ENCODE assay signal across 23 cellular contexts in genomic region chr2:238521870-238522269, GRCh38.
DNase-seq lines count a peak whose midpoint lies in the region; ATAC-seq, FAIRE-seq and TF ChIP-seq lines count a peak whose summit lies in the region.
"Had no signal": no experiment of that assay in that cellular context is flagged by ENCODE, and none has a peak within 500 bp of the region (broad histone marks: within the 10 kb centered on the region; RNA-seq: fewer than 3 reads in every experiment).

No MANE protein-coding gene starts in this region.

- 94% methylated on average over 7 of the region's 8 CpGs for WGBS in HepG2 (ENCODE audit: low lambda C conversion rate)

- H4K20me1 ChIP-seq in HepG2 (ENCODE audit: insufficient read depth, low read length), result no peaks in the 10 kb centered on the region

- H3K27me3 ChIP-seq in HepG2 (ENCODE audit: control insufficient read depth in 1 of 2, insufficient read depth in 2 of 2, low read length in 2 of 2), result no peaks in the 10 kb centered on the region

- no peaks in the 10 kb centered on the region for H3K36me3 ChIP-seq in HepG2 (replicated peaks in 1 of 2; ENCODE audit: control insufficient read depth in 1 of 2, insufficient read depth in 2 of 2, low read length in 2 of 2)

- no peak overlapping the region for H3K4me3 Mint-ChIP-seq in CD14-positive monocyte
- H3K4me3 Mint-ChIP-seq: CD8-positive, alpha-beta memory T cell; H9; T-cell; T-helper 2 cell treated with Interferon-gamma antibody and Interleukin-4, amounts not matched to agents 5 μg/mL and 100 μg/mL, for 36 hours had no signal

- no TSS peak for BruUV-seq in HepG2 (replicated peaks; lab: Mats Ljungman, UMichigan)

- H3K9ac ChIP-seq in HepG2 (ENCODE audit: insufficient read depth, low read depth, low read length), result no peak overlapping the region

- H3K27ac Mint-ChIP-seq in CD14-positive monocyte, result no peak overlapping the region
- H3K27ac Mint-ChIP-seq: CD8-positive, alpha-beta memory T cell; H9; T-cell; T-helper 2 cell treated with Interferon-gamma antibody and Interleukin-4, amounts not matched to agents 5 μg/mL and 100 μg/mL, for 36 hours had no signal

- peaks cover 0 to 3% (median 2%) of the 10 kb centered on the region in 3 donors for H3K27me3 Mint-ChIP-seq in CD14-positive monocyte (ENCODE audit: low read depth in 3 of 3)

- CTCF ChIA-PET in HepG2 (lab: Yijun Ruan, JAX; ENCODE audit: low intra/inter-chr PET ratio, low total read pairs), result no interaction called here

- H3K4me2 ChIP-seq in HepG2 (ENCODE audit: low read depth, low read length), result no peak overlapping the region

- peaks cover 4% of the 10 kb centered on the region; the same call in 1 of the 2 replicates for H3K9me3 ChIP-seq in HepG2 (ENCODE audit: low read length)

- H2AFZ ChIP-seq in HepG2 (ENCODE audit: low read length), result no peak overlapping the region

- POLR2A ChIA-PET in HepG2 (lab: Yijun Ruan, JAX), result no interaction called here

- FAIRE-seq in HepG2 (lab: Jason Lieb, UNC), result no peak
- FAIRE-seq: GM12878 had no signal

- peaks cover 9% of the 10 kb centered on the region for H3K4me1 Mint-ChIP-seq in CD14-positive monocyte
- H3K4me1 Mint-ChIP-seq: CD8-positive, alpha-beta memory T cell; T-cell had no signal

- TF ChIP-seq EP300 in HepG2 (IDR thresholded peaks at IDR 0.05; ENCODE audit: low read depth in 2 of 2, low read length in 2 of 2), result no peak
- TF ChIP-seq EP300 in HepG2 (CRISPR knock-in tag; IDR thresholded peaks at IDR 0.05; ENCODE audit: borderline replicate concordance), result no peak

- no peaks in the 10 kb centered on the region for H3K79me2 ChIP-seq in HepG2 (ENCODE audit: insufficient read depth, low read length)

- peaks cover 42% of the 10 kb centered on the region for H3K4me1 ChIP-seq in HepG2 (ENCODE audit: insufficient read depth, low read length)

- peak; percentile 69 for DNase-seq in DMS 273 (lab: John Stamatoyannopoulos, UW; ENCODE audit: unreplicated experiment)
- DNase-seq in DMS 273 treated with DMSO at 0.1 percent for 48 hours (lab: John Stamatoyannopoulos, UW), result no peak
- peak; percentile 30 for DNase-seq in CD14-positive monocyte (ENCODE audit: low spot score)
- DNase-seq in NCI-H524 treated with DMSO at 0.1 percent for 48 hours (lab: John Stamatoyannopoulos, UW), result peak; percentile 69
- no peak for DNase-seq in HepG2 (ENCODE audit: low spot score)
- no peak for DNase-seq in NCI-H82 (lab: John Stamatoyannopoulos, UW)
- no peak for DNase-seq in anterior cingulate cortex (lab: John Stamatoyannopoulos, UW)
- DNase-seq in HCEC 1CT, result no peak
- DNase-seq: ACHN; C1 segment of cervical spinal cord; CD8-positive, alpha-beta memory T cell; H9; KG1; NCI-H1105; NCI-H146; NCI-H2081; NCI-H510A; SIG-M5; T-cell had no signal

- H3K4me3 ChIP-seq in HepG2 (replicated peaks in 1 of 3; ENCODE audit: insufficient read depth in 1 of 3, low read depth in 2 of 3, low read length in 3 of 3), result no peak overlapping the region
- H3K4me3 ChIP-seq: GM12878 had no signal

- no peak overlapping the region for H3K27ac ChIP-seq in HepG2 (ENCODE audit: extremely low read length, insufficient read depth, low read length)
- H3K27ac ChIP-seq: 22Rv1 had no signal

- TF ChIP-seq POLR2A in HepG2 (IDR thresholded peaks at IDR 0.05; ENCODE audit: insufficient read depth in 1 of 2, low read depth in 2 of 2, low read length in 2 of 2), result no peak

- H3K36me3 Mint-ChIP-seq in CD14-positive monocyte, result no peaks in the 10 kb centered on the region
- H3K36me3 Mint-ChIP-seq: T-cell had no signal

- TF ChIP-seq RAD21 in HepG2 (CRISPR knock-in tag; IDR thresholded peaks at IDR 0.05), result no peak

- ATAC-seq in HepG2, result no peak
- ATAC-seq: GM12878, SK-N-SH treated with all-trans-retinoic acid at 6 μM for 48 hours, T-cell had no signal

- intact Hi-C loops in CD14-positive monocyte (cut with micrococcal nuclease) (no loop called here), HepG2 (cut with micrococcal nuclease; ENCODE audit: unreplicated experiment) (no loop called here)

- H3K9me3 Mint-ChIP-seq in CD14-positive monocyte, result peaks cover 4 to 28% (median 19%) of the 10 kb centered on the region in 7 donors
- H3K9me3 Mint-ChIP-seq: H9 had no signal

- in situ Hi-C loops in HepG2 (cut with HindIII; ENCODE audit: extremely low pct_ligation_motif_present, low pct_unique_long_range_greater_than_20kb), result no loop called here

- TF ChIP-seq CTCF in CD14-positive monocyte (IDR thresholded peaks at IDR 0.05) (no peak), HepG2 (CRISPR knock-in tag; IDR thresholded peaks at IDR 0.05) (no peak)

TF ChIP-seq in HepG2, 621 proteins besides CTCF, POLR2A, EP300 and RAD21:
- peak; percentile 60; the same call in 1 of the 2 replicates for TF ChIP-seq ZNF253 (CRISPR knock-in tag; IDR thresholded peaks at IDR 0.05; ENCODE audit: borderline replicate concordance)
- no peak for TF ChIP-seq ZNF224 (CRISPR knock-in tag; IDR thresholded peaks at IDR 0.05)
TF ChIP-seq in HepG2: peak in this region for 1.

Comparison
In these comparisons a context has a peak if more than half of its experiments do, and no peak if none do; other contexts are left out.
1. DNase-seq: peak in DMS 273 (single experiment), CD14-positive monocyte (single experiment) and NCI-H524 treated with DMSO at 0.1 percent for 48 hours (single experiment); none in DMS 273 treated with DMSO at 0.1 percent for 48 hours (single experiment), HepG2 (single experiment), NCI-H82 (single experiment), anterior cingulate cortex (0 of 58) and HCEC 1CT (single experiment).